Comparison of ENCODE assay signal across 21 cellular contexts in the genomic region with DNA sequence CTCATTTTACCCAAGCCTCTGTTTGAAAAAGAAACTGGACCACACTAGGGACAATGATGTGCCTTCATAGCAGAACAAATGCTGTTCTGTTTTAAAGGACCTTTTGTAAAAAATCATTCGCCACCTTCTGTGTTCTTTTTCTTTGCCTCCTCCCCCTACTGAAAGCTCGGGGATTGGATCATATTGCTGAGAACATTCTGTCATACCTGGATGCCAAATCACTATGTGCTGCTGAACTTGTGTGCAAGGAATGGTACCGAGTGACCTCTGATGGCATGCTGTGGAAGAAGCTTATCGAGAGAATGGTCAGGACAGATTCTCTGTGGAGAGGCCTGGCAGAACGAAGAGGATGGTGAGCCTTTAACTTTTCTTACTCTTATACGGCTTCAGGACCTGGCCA.
DNase-seq lines count a peak whose midpoint lies in the region; ATAC-seq and TF ChIP-seq lines count a peak whose summit lies in the region.
"Had no signal": no experiment of that assay in that cellular context is flagged by ENCODE, and none has a peak within 500 bp of the region (broad histone marks: within the 10 kb centered on the region; RNA-seq: fewer than 3 reads in every experiment).

No MANE protein-coding gene starts in this region.

- no peak overlapping the region for H3K27ac Mint-ChIP-seq in GM23338

- H3F3A ChIP-seq in GM23338 (replicated peaks; ENCODE audit: low read depth): no peaks in the 10 kb centered on the region

- H4K20me1 ChIP-seq in GM23338 (replicated peaks; ENCODE audit: insufficient read depth): no peaks in the 10 kb centered on the region

- H3K27ac ChIP-seq in right atrium auricular region (no peak overlapping the region), caudate nucleus (ENCODE audit: low read depth, low read length) (peak overlapping the region; percentile 64), temporal lobe (ENCODE audit: low read depth, low read length) (peak overlapping the region; percentile 40), GM23338 (ENCODE audit: low read depth) (no peak overlapping the region)
- H3K27ac ChIP-seq: C4-2B, SK-N-MC had no signal

- H3K4me1 ChIP-seq in right atrium auricular region (no peaks in the 10 kb centered on the region), GM23338 (ENCODE audit: insufficient read depth) (peaks cover 15% of the 10 kb centered on the region)

- TF ChIP-seq CTCF in right atrium auricular region (IDR thresholded peaks at IDR 0.05) (no peak), GM23338 (conservative IDR thresholded peaks at IDR 0.05; ENCODE audit: low read depth in 2 of 2) (no peak)

- no peak overlapping the region for H2AFZ ChIP-seq in GM23338

- no peak overlapping the region for H3K4me3 Mint-ChIP-seq in GM23338
- H3K4me3 Mint-ChIP-seq: CD8-positive, alpha-beta memory T cell had no signal

- intact Hi-C loops in Right ventricle myocardium superior (cut with DNase I): no loop called here

- H3K36me3 Mint-ChIP-seq in GM23338 (ENCODE audit: low read depth): no peaks in the 10 kb centered on the region

- H3K27me3 Mint-ChIP-seq in GM23338 (ENCODE audit: insufficient read depth, low read depth, poor library complexity): no peaks in the 10 kb centered on the region
- H3K27me3 Mint-ChIP-seq: CD8-positive, alpha-beta memory T cell had no signal

- no peaks in the 10 kb centered on the region for H3K9me2 ChIP-seq in GM23338 (ENCODE audit: insufficient read depth)

- H3K4me1 Mint-ChIP-seq in GM23338: peaks cover 24% of the 10 kb centered on the region
- H3K4me1 Mint-ChIP-seq: CD8-positive, alpha-beta memory T cell had no signal

- ATAC-seq in Right ventricle myocardium superior (ENCODE audit: poor library complexity) (peak; percentile 67), HG02852 (IDR thresholded peaks at IDR 0.05; ENCODE audit: unreplicated experiment) (no peak), GM23338 (no peak)

- H3K27me3 ChIP-seq in right atrium auricular region (no peaks in the 10 kb centered on the region), GM23338 (ENCODE audit: insufficient read depth) (no peaks in the 10 kb centered on the region)

- H3K36me3 ChIP-seq in right atrium auricular region (no peaks in the 10 kb centered on the region), GM23338 (ENCODE audit: insufficient read depth) (no peaks in the 10 kb centered on the region)

- no peaks in the 10 kb centered on the region for H3K9me3 ChIP-seq in right atrium auricular region

- no peaks in the 10 kb centered on the region for H3K9me3 Mint-ChIP-seq in GM23338
- H3K9me3 Mint-ChIP-seq: CD8-positive, alpha-beta memory T cell had no signal

- H3K79me2 ChIP-seq in GM23338 (replicated peaks; ENCODE audit: insufficient read depth): no peaks in the 10 kb centered on the region

- no peak overlapping the region for H3K4me2 ChIP-seq in GM23338

- H3K4me3 ChIP-seq in right atrium auricular region (no peak overlapping the region), GM23338 (no peak overlapping the region)
- H3K4me3 ChIP-seq: SK-N-MC had no signal

- no peak for DNase-seq in Right ventricle myocardium superior
- no peak for DNase-seq in right atrium auricular region (ENCODE audit: low spot score)
- DNase-seq in caudate nucleus (lab: John Stamatoyannopoulos, UW): peak in 5 of 61 donors; percentile 1 to 9 (median 3)
- DNase-seq in midbrain (lab: John Stamatoyannopoulos, UW): peak; percentile 57
- no peak for DNase-seq in effector CD8-positive, alpha-beta T cell (lab: John Stamatoyannopoulos, UW)
- no peak for DNase-seq in GM23338 (ENCODE audit: low spot score)
- DNase-seq: 8988T; CD8-positive, alpha-beta memory T cell; GDM1; H7; Karpas-422; MV-4-11; NCI-H1105 treated with DMSO at 0.1 percent for 48 hours; NCI-H1694; NCI-H446 treated with DMSO at 0.1 percent for 48 hours; NCI-H526 treated with DMSO at 0.1 percent for 48 hours; SHP77 had no signal

TF ChIP-seq in GM23338, 12 proteins besides CTCF, POLR2A, EP300 and RAD21 (continues in another document):
- TF ChIP-seq POLR2AphosphoS5 (IDR thresholded peaks at IDR 0.05; ENCODE audit: low read depth): no peak
- no peak for TF ChIP-seq EZH2phosphoT487 (IDR thresholded peaks at IDR 0.05; ENCODE audit: unreplicated experiment)
- TF ChIP-seq, protein P1, sequence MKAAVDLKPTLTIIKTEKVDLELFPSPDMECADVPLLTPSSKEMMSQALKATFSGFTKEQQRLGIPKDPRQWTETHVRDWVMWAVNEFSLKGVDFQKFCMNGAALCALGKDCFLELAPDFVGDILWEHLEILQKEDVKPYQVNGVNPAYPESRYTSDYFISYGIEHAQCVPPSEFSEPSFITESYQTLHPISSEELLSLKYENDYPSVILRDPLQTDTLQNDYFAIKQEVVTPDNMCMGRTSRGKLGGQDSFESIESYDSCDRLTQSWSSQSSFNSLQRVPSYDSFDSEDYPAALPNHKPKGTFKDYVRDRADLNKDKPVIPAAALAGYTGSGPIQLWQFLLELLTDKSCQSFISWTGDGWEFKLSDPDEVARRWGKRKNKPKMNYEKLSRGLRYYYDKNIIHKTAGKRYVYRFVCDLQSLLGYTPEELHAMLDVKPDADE (IDR thresholded peaks at IDR 0.05): no peak
- TF ChIP-seq EZH2 (IDR thresholded peaks at IDR 0.05; ENCODE audit: low read depth, unreplicated experiment): no peak
- no peak for TF ChIP-seq JUNB (IDR thresholded peaks at IDR 0.05; ENCODE audit: unreplicated experiment)
- no peak for TF ChIP-seq REST (IDR thresholded peaks at IDR 0.05; ENCODE audit: unreplicated experiment)

Comparison
In these comparisons a context has a peak if more than half of its experiments do, and no peak if none do; other contexts are left out.
1. H3K27ac ChIP-seq: peak in caudate nucleus (single experiment) and temporal lobe (single experiment); none in right atrium auricular region (0 of 2) and GM23338 (single experiment).